15 cellular contexts compared by ENCODE assay signal in the genomic region with DNA sequence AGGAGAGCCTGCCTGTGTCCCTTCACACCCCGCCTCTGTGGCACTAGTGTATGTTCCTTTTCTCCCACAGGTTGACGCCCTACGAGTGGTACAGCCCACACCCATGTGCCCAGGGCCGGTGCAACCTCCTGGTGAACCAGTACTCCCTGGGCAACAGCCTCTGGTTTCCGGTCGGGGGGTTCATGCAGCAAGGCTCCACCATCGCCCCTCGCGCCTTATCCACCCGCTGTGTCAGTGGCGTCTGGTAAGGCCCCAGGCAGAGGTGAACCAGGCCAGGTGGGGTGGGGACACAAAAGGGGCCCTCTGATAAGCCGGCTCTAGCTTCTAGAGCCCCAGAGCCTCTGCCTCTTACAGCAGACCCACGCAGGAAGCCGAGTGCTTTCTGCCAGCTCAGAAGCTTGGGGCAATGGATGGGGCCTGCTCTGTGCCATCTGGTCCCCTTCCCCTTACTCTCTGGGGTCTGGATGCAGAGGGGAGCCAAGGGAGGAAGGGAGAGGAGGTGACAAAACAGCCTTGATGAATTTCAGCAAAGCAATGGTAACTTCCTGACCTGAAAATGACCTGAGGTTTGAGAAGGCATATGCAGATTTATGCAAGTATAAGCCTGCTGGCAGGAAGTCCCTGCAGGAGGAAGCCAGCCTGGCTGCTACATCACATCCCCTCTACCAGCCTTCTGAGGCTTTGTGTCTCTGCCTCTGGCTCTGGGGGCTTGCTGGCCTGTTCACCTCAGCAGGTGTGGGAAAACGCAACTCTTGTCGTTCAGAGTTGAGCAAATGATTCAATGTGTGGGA.
DNase-seq lines count a peak whose midpoint lies in the region; ATAC-seq and TF ChIP-seq lines count a peak whose summit lies in the region.
"Had no signal": no experiment of that assay in that cellular context is flagged by ENCODE, and none has a peak within 500 bp of the region (broad histone marks: within the 10 kb centered on the region; RNA-seq: fewer than 3 reads in every experiment).

No MANE protein-coding gene starts in this region.

- H2AFZ ChIP-seq in OCI-LY3 (ENCODE audit: low read depth, low read length), result peak overlapping the region; percentile 59; the same call in 1 of the 2 replicates

- ATAC-seq in stimulated activated naive CD8-positive, alpha-beta T cell treated with anti-CD3 and anti-CD28 coated beads, Interleukin-15, amount 100 ng/mL, for 72 hours, result peak; percentile 69
- ATAC-seq in stimulated activated naive CD8-positive, alpha-beta T cell treated with anti-CD3 and anti-CD28 coated beads, Interleukin-15, Interleukin-2, amounts not matched to agents 100 U/mL and 50 U/mL, for 24 hours, result no peak
- ATAC-seq in HG02678 (IDR thresholded peaks at IDR 0.05; ENCODE audit: unreplicated experiment) (no peak), HG03378 (IDR thresholded peaks at IDR 0.05; ENCODE audit: unreplicated experiment) (no peak)
- ATAC-seq: mucosa of descending colon had no signal

- H3K4me1 ChIP-seq in OCI-LY3 (ENCODE audit: low read length), result peaks cover 15% of the 10 kb centered on the region
- no peaks in the 10 kb centered on the region for H3K4me1 ChIP-seq in thymus (ENCODE audit: control insufficient read depth, insufficient read depth, low read length)

- no peaks in the 10 kb centered on the region for H4K20me1 ChIP-seq in OCI-LY3 (ENCODE audit: insufficient read depth, low read length)

- H3K9me3 ChIP-seq in OCI-LY3 (ENCODE audit: insufficient read depth, low read length) (no peaks in the 10 kb centered on the region), thymus (ENCODE audit: control insufficient read depth) (no peaks in the 10 kb centered on the region)
- H3K9me3 ChIP-seq: mucosa of descending colon, right atrium auricular region had no signal

- peak; percentile 14 to 32 for DNase-seq in stimulated activated naive CD8-positive, alpha-beta T cell treated with anti-CD3 and anti-CD28 coated beads, Interleukin-15, amount 100 ng/mL, for 72 hours
- no peak for DNase-seq in stimulated activated naive CD8-positive, alpha-beta T cell treated with anti-CD3 and anti-CD28 coated beads, Interleukin-15, Interleukin-2, amounts not matched to agents 100 U/mL and 50 U/mL, for 24 hours
- DNase-seq in chondrocyte (ENCODE audit: low spot score) (peak; percentile 92), NCI-H69 (lab: John Stamatoyannopoulos, UW) (no peak)
- DNase-seq: amygdala, hypothalamus, mucosa of descending colon, NCI-H1694 treated with DMSO at 0.1 percent for 48 hours, trophoblast cell had no signal

- no peak overlapping the region for H3K9ac ChIP-seq in OCI-LY3 (ENCODE audit: low read length)

- H3K4me3 Mint-ChIP-seq in stimulated activated naive CD8-positive, alpha-beta T cell treated with anti-CD3 and anti-CD28 coated beads, Interleukin-15, amount 100 ng/mL, for 72 hours, result no peak overlapping the region
- no peak overlapping the region for H3K4me3 Mint-ChIP-seq in chondrocyte (ENCODE audit: unreplicated experiment)

- H3K4me2 ChIP-seq in OCI-LY3 (ENCODE audit: low read length), result no peak overlapping the region

- H3K27me3 Mint-ChIP-seq in stimulated activated naive CD8-positive, alpha-beta T cell treated with anti-CD3 and anti-CD28 coated beads, Interleukin-15, amount 100 ng/mL, for 72 hours, result peaks cover 12% of the 10 kb centered on the region
- peaks cover 7% of the 10 kb centered on the region for H3K27me3 Mint-ChIP-seq in chondrocyte (ENCODE audit: low read depth)

- H3K36me3 Mint-ChIP-seq in chondrocyte (ENCODE audit: low read depth), result no peaks in the 10 kb centered on the region

- no peaks in the 10 kb centered on the region for H3K79me2 ChIP-seq in OCI-LY3 (ENCODE audit: low read length)

- H3K27ac Mint-ChIP-seq in stimulated activated naive CD8-positive, alpha-beta T cell treated with anti-CD3 and anti-CD28 coated beads, Interleukin-15, amount 100 ng/mL, for 72 hours, result peak overlapping the region; percentile 85 to 96
- H3K27ac Mint-ChIP-seq in chondrocyte (ENCODE audit: unreplicated experiment), result no peak overlapping the region

- H3K27me3 ChIP-seq in OCI-LY3 (ENCODE audit: low read depth, low read length) (peaks cover 27% of the 10 kb centered on the region), thymus (ENCODE audit: control insufficient read depth, insufficient read depth) (no peaks in the 10 kb centered on the region)
- H3K27me3 ChIP-seq: right atrium auricular region had no signal

- H3K4me3 ChIP-seq in OCI-LY3 (ENCODE audit: low read length) (no peak overlapping the region), thymus (ENCODE audit: low read length) (no peak overlapping the region)
- H3K4me3 ChIP-seq: mucosa of descending colon, right atrium auricular region had no signal

- H3K27ac ChIP-seq in OCI-LY3 (ENCODE audit: low read length) (no peak overlapping the region), thymus (ENCODE audit: low read depth) (peak overlapping the region; percentile 8)
- H3K27ac ChIP-seq: right atrium auricular region, VCaP had no signal

- H3K4me1 Mint-ChIP-seq in stimulated activated naive CD8-positive, alpha-beta T cell treated with anti-CD3 and anti-CD28 coated beads, Interleukin-15, amount 100 ng/mL, for 72 hours, result peaks cover 21% of the 10 kb centered on the region
- peaks cover 4% of the 10 kb centered on the region for H3K4me1 Mint-ChIP-seq in chondrocyte (ENCODE audit: low read depth)

- WGBS in thymus, result 87% methylated on average over 16 of the region's 16 CpGs

- no peaks in the 10 kb centered on the region for H3K9me3 Mint-ChIP-seq in stimulated activated naive CD8-positive, alpha-beta T cell treated with anti-CD3 and anti-CD28 coated beads, Interleukin-15, amount 100 ng/mL, for 72 hours
- H3K9me3 Mint-ChIP-seq in chondrocyte (ENCODE audit: low read depth), result no peaks in the 10 kb centered on the region

- TF ChIP-seq CTCF in OCI-LY3 (IDR thresholded peaks at IDR 0.05; ENCODE audit: low read depth, low read length), result no peak
- TF ChIP-seq CTCF in chondrocyte (IDR thresholded peaks at IDR 0.05), result no peak

- H3K36me3 ChIP-seq in OCI-LY3 (replicated peaks; ENCODE audit: low read depth, low read length), result no peaks in the 10 kb centered on the region
- no peaks in the 10 kb centered on the region for H3K36me3 ChIP-seq in thymus (ENCODE audit: control insufficient read depth, insufficient read depth)
- H3K36me3 ChIP-seq: right atrium auricular region had no signal

Comparison
In these comparisons a context has a peak if more than half of its experiments do, and no peak if none do; other contexts are left out.
1. DNase-seq: peak in stimulated activated naive CD8-positive, alpha-beta T cell treated with anti-CD3 and anti-CD28 coated beads, Interleukin-15, amount 100 ng/mL, for 72 hours (2 of 2) and chondrocyte (single experiment); none in stimulated activated naive CD8-positive, alpha-beta T cell treated with anti-CD3 and anti-CD28 coated beads, Interleukin-15, Interleukin-2, amounts not matched to agents 100 U/mL and 50 U/mL, for 24 hours (single experiment) and NCI-H69 (single experiment).